ENCODE assay signal across 10 cellular contexts in the genomic region with DNA sequence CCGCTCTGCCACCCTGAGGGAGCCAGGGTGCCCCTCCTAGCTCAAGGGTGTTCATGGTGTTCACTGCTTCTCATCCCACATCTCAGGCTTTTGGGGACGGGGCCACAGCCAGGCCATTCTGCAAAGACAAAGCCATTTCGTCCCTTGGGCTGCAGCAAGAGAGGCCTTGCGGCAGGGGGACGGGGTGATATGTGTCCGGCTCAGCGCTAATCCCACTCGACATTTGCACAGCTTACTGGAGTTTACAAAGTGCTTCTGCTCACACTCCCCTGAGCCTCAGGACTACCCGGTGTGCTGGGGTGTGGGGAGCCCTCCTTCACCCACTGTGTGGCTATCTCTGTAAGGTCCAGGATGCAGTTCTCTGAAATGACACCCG.
"Had no signal": no experiment of that assay in that cellular context is flagged by ENCODE, and none has a peak within 500 bp of the region (broad histone marks: within the 10 kb centered on the region; RNA-seq: fewer than 3 reads in every experiment).

No MANE protein-coding gene starts in this region.

- H3K27me3 ChIP-seq: colonic mucosa had no signal

- H3K9me3 Mint-ChIP-seq: stimulated activated naive B cell treated with anti-CD40 and anti-IgM and Interleukin-4, amounts not matched to agents 10 μg/mL and 1 μg/mL and 100 μg/mL, for 72 hours had no signal

- H3K4me1 ChIP-seq: colonic mucosa, foreskin keratinocyte, left lung had no signal

- H3K4me3 Mint-ChIP-seq: activated CD4-positive, alpha-beta T cell treated with anti-CD3 and anti-CD28 coated beads for 36 hours; activated naive CD8-positive, alpha-beta T cell; stimulated activated naive B cell treated with anti-CD40 and anti-IgM and Interleukin-4, amounts not matched to agents 10 μg/mL and 1 μg/mL and 100 μg/mL, for 72 hours had no signal

- H3K27me3 Mint-ChIP-seq: activated CD4-positive, alpha-beta T cell treated with anti-CD3 and anti-CD28 coated beads for 36 hours; activated naive CD8-positive, alpha-beta T cell had no signal

- H3K4me1 Mint-ChIP-seq: activated CD4-positive, alpha-beta T cell treated with anti-CD3 and anti-CD28 coated beads for 36 hours; stimulated activated naive B cell treated with anti-CD40 and anti-IgM and Interleukin-4, amounts not matched to agents 10 μg/mL and 1 μg/mL and 100 μg/mL, for 72 hours had no signal

- H3K27ac ChIP-seq: colonic mucosa, foreskin keratinocyte, left lung had no signal

- H3K4me3 ChIP-seq: colonic mucosa, left lung had no signal

- H3K36me3 ChIP-seq: colonic mucosa, left lung had no signal

- H3K9me3 ChIP-seq: colonic mucosa, left lung had no signal

- H3K27ac Mint-ChIP-seq: activated CD4-positive, alpha-beta T cell treated with anti-CD3 and anti-CD28 coated beads for 36 hours; activated naive CD8-positive, alpha-beta T cell; stimulated activated naive B cell treated with anti-CD40 and anti-IgM and Interleukin-4, amounts not matched to agents 10 μg/mL and 1 μg/mL and 100 μg/mL, for 72 hours had no signal

- H3K36me3 Mint-ChIP-seq: activated naive CD8-positive, alpha-beta T cell; stimulated activated naive B cell treated with anti-CD40 and anti-IgM and Interleukin-4, amounts not matched to agents 10 μg/mL and 1 μg/mL and 100 μg/mL, for 72 hours had no signal

- ATAC-seq: activated CD4-positive, alpha-beta T cell treated with anti-CD3 and anti-CD28 coated beads for 36 hours; foreskin keratinocyte; left lung; stimulated activated naive B cell treated with anti-CD40 and anti-IgM and Interleukin-4, amounts not matched to agents 10 μg/mL and 1 μg/mL and 100 μg/mL, for 72 hours had no signal

- DNase-seq: activated CD4-positive, alpha-beta T cell treated with anti-CD3 and anti-CD28 coated beads for 36 hours; activated CD4-positive, alpha-beta T cell treated with anti-CD3 and anti-CD28 coated beads, Interleukin-2, amount 50 U/mL, for 48 hours; activated gamma-delta T cell; colonic mucosa; foreskin keratinocyte; left lung; midbrain; stimulated activated CD4-positive, alpha-beta T cell treated with anti-CD3 and anti-CD28 coated beads, Interleukin-4, amount 100 ng/mL, for 4 hours; stimulated activated naive B cell treated with anti-CD40 and anti-IgM and Interleukin-4, amounts not matched to agents 10 μg/mL and 1 μg/mL and 100 μg/mL, for 72 hours had no signal
